14 cellular contexts compared by ENCODE assay signal in the genomic region with DNA sequence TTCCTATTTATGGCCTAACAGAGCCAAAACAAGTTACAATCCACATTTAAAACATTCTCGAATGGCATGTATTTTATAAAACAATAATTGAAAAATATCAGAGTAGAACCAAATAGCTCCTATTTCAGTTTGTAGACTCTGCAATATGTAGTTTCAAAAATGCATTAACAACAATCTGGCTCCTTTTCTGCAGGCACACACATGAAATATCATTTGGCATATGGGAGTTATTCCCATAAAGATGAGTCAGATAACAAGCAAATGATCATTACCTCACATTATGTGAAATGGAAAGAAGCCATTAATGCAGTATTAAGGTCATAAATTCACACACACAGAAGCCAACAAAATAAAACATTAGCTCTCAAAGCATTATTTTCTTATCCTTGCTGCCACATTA. TPM values are rescaled to one million over a fixed set of nuclear protein-coding genes. Genes with fewer than 3 reads are reported as not detected.
A peak's percentile ranks its signal among the peaks of the same experiment; 100 is the strongest.
DNase-seq lines count a peak whose midpoint lies in the region; ATAC-seq and TF ChIP-seq lines count a peak whose summit lies in the region.
"Had no signal": no experiment of that assay in that cellular context is flagged by ENCODE, and none has a peak within 500 bp of the region (broad histone marks: within the 10 kb centered on the region; RNA-seq: fewer than 3 reads in every experiment).

No MANE protein-coding gene starts in this region.

- no peak overlapping the region for H3K27ac ChIP-seq in Karpas-422 (ENCODE audit: low read length)
- H3K27ac ChIP-seq: BLaER1 treated with 17β-estradiol and CSF1 and Interleukin-3, amounts not matched to agents 10 nM and 100 nM had no signal

- H3K4me2 ChIP-seq in Karpas-422 (ENCODE audit: low read depth, low read length, poor library complexity, severe bottlenecking): no peak overlapping the region
- H3K4me2 ChIP-seq: BLaER1 treated with 17β-estradiol and CSF1 and Interleukin-3, amounts not matched to agents 10 nM and 100 nM had no signal

- peaks cover 3% of the 10 kb centered on the region; the same call in 1 of the 2 replicates for H3K4me1 ChIP-seq in Karpas-422 (ENCODE audit: low read length)
- H3K4me1 ChIP-seq: BLaER1 treated with 17β-estradiol and CSF1 and Interleukin-3, amounts not matched to agents 10 nM and 100 nM had no signal

- H2AFZ ChIP-seq in Karpas-422 (ENCODE audit: low read length): peak overlapping the region; percentile 86

- TF ChIP-seq CTCF in AG10803 (conservative IDR thresholded peaks at IDR 0.05; ENCODE audit: low read length) (no peak), omental fat pad (IDR thresholded peaks at IDR 0.05) (no peak)

- H3K9me3 Mint-ChIP-seq in stimulated activated naive CD8-positive, alpha-beta T cell treated with anti-CD3 and anti-CD28 coated beads, Interleukin-15, amount 100 ng/mL, for 72 hours: no peaks in the 10 kb centered on the region
- H3K9me3 Mint-ChIP-seq: CD8-positive, alpha-beta memory T cell; H9 had no signal

- DNase-seq in AG10803 (ENCODE audit: low read depth) (peak; percentile 33), Karpas-422 (no peak), SK-N-DZ (ENCODE audit: low spot score) (peak; percentile 89), fibroblast of peridontal ligament (ENCODE audit: extremely low read depth) (peak; percentile 27), omental fat pad (ENCODE audit: low spot score) (no peak), NCI-H128 (lab: John Stamatoyannopoulos, UW; ENCODE audit: unreplicated experiment) (no peak)
- no peak for DNase-seq in stimulated activated naive CD8-positive, alpha-beta T cell treated with anti-CD3 and anti-CD28 coated beads, Interleukin-15, amount 100 ng/mL, for 72 hours
- DNase-seq: CD8-positive, alpha-beta memory T cell; GF-D8; H9; NCI-H1105; NCI-H187 treated with DMSO at 0.1 percent for 48 hours had no signal

- ATAC-seq in GM18907 (IDR thresholded peaks at IDR 0.05; ENCODE audit: unreplicated experiment) (no peak), omental fat pad (ENCODE audit: low FRiP score) (no peak)
- no peak for ATAC-seq in stimulated activated naive CD8-positive, alpha-beta T cell treated with anti-CD3 and anti-CD28 coated beads, Interleukin-15, amount 100 ng/mL, for 72 hours

- no peak overlapping the region for H3K27ac Mint-ChIP-seq in stimulated activated naive CD8-positive, alpha-beta T cell treated with anti-CD3 and anti-CD28 coated beads, Interleukin-15, amount 100 ng/mL, for 72 hours
- H3K27ac Mint-ChIP-seq: H9 had no signal

- H3K4me1 Mint-ChIP-seq in stimulated activated naive CD8-positive, alpha-beta T cell treated with anti-CD3 and anti-CD28 coated beads, Interleukin-15, amount 100 ng/mL, for 72 hours: no peaks in the 10 kb centered on the region
- H3K4me1 Mint-ChIP-seq: H9 had no signal

- no peak overlapping the region for H3K9ac ChIP-seq in Karpas-422 (ENCODE audit: low read length)
- H3K9ac ChIP-seq: BLaER1 treated with 17β-estradiol and CSF1 and Interleukin-3, amounts not matched to agents 10 nM and 100 nM had no signal

- H3K4me3 ChIP-seq in AG10803 (ENCODE audit: low read length) (no peak overlapping the region), Karpas-422 (ENCODE audit: low read length) (no peak overlapping the region)
- H3K4me3 ChIP-seq: BLaER1 treated with 17β-estradiol and CSF1 and Interleukin-3, amounts not matched to agents 10 nM and 100 nM had no signal

- no peaks in the 10 kb centered on the region for H3K9me2 ChIP-seq in Karpas-422 (replicated peaks; ENCODE audit: insufficient read depth, low read length)

- H3K4me3 Mint-ChIP-seq in stimulated activated naive CD8-positive, alpha-beta T cell treated with anti-CD3 and anti-CD28 coated beads, Interleukin-15, amount 100 ng/mL, for 72 hours: no peak overlapping the region
- H3K4me3 Mint-ChIP-seq: CD8-positive, alpha-beta memory T cell; H9 had no signal

- no peaks in the 10 kb centered on the region for H3K9me3 ChIP-seq in Karpas-422 (ENCODE audit: low read length)
- H3K9me3 ChIP-seq: BLaER1 treated with 17β-estradiol and CSF1 and Interleukin-3, amounts not matched to agents 10 nM and 100 nM had no signal

- no peaks in the 10 kb centered on the region for H4K20me1 ChIP-seq in Karpas-422 (ENCODE audit: insufficient read depth, low read depth, low read length)
- H4K20me1 ChIP-seq: BLaER1 treated with 17β-estradiol and CSF1 and Interleukin-3, amounts not matched to agents 10 nM and 100 nM had no signal

- H3K27me3 ChIP-seq in Karpas-422 (ENCODE audit: low read length): no peaks in the 10 kb centered on the region
- H3K27me3 ChIP-seq: BLaER1 treated with 17β-estradiol and CSF1 and Interleukin-3, amounts not matched to agents 10 nM and 100 nM had no signal

- no peaks in the 10 kb centered on the region; the same call in 1 of the 2 replicates for H3K79me2 ChIP-seq in Karpas-422 (ENCODE audit: low read length)

- H3K27me3 Mint-ChIP-seq in stimulated activated naive CD8-positive, alpha-beta T cell treated with anti-CD3 and anti-CD28 coated beads, Interleukin-15, amount 100 ng/mL, for 72 hours: no peaks in the 10 kb centered on the region

- peaks cover under 1% of the 10 kb centered on the region; the same call in 1 of the 2 replicates for H3K36me3 ChIP-seq in Karpas-422 (ENCODE audit: insufficient read depth, low read length)

RNA-seq across cellular contexts. Expression of a gene that starts 14.0 kb away (rescaled TPM):
- total RNA-seq in Karpas-422 (2014; rRNA removed; shearing (Covaris generic); ENCODE audit: low replicate concordance): 29.9 and 30.4 TPM in 2 replicates
- polyA plus RNA-seq in SK-N-DZ (2014; cell fraction: cytosol; rRNA removed): 171 and 202 TPM in 2 replicates
- polyA plus RNA-seq in SK-N-DZ (2014; cell fraction: nucleus; rRNA removed): 123 and 132 TPM in 2 replicates
- total RNA-seq in omental fat pad: 10 to 100 TPM; 29.4 to 57.7 (median 38.2) TPM

RNA-seq across cellular contexts. Expression of a gene that starts 44.6 kb away (rescaled TPM):
- 23.6 and 37.5 TPM in 2 replicates for total RNA-seq in Karpas-422 (2014; rRNA removed; shearing (Covaris generic); ENCODE audit: low replicate concordance)
- 5,002 and 5,638 TPM in 2 replicates for polyA plus RNA-seq in SK-N-DZ (2014; cell fraction: cytosol; rRNA removed)
- 4,616 and 5,818 TPM in 2 replicates for polyA plus RNA-seq in SK-N-DZ (2014; cell fraction: nucleus; rRNA removed)
- 10 to 100 TPM; 48.7 to 60.0 (median 55.1) TPM for total RNA-seq in omental fat pad

Comparison
In these comparisons a context has a peak if more than half of its experiments do, and no peak if none do; other contexts are left out.
1. DNase-seq: peak in AG10803 (single experiment), SK-N-DZ (single experiment) and fibroblast of peridontal ligament (single experiment); none in Karpas-422 (single experiment), omental fat pad (single experiment), stimulated activated naive CD8-positive, alpha-beta T cell treated with anti-CD3 and anti-CD28 coated beads, Interleukin-15, amount 100 ng/mL, for 72 hours (0 of 2) and NCI-H128 (single experiment).